21 cellular contexts compared by ENCODE assay signal in the genomic region with DNA sequence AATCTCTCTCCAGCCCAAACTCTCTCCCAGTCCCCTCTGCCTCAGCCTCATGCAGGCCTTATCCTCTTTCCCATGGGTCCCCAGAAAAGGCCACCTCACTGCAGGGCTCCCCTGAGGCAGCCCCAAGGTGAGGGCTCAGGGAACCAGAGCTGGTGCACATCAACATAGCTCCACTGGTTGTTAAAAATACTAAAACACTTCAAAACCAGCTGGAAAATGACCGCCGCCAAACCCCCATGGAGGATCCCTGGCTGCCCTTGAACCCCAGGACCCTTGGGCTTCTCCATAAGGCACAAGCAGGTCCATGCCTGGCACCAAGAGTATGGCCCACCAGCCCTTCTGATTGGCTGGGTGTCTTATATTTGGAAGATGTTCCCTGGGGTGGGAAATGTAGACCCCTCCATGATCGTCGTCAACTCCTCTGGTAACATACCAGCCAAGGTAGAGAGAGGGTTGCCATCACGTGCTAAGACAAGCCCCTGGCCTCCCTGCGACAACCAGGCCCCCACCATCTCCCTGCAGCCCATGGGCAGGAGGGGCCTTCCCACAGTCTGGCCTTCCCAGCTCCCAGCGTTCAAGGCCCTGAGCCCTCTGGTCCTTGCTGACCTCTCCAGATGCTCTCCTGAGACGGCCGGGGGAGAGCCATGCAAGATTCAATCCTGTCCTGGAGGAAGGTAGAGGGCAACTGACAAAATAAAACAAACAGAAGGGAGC.
DNase-seq lines count a peak whose midpoint lies in the region; ATAC-seq and TF ChIP-seq lines count a peak whose summit lies in the region.
"Had no signal": no experiment of that assay in that cellular context is flagged by ENCODE, and none has a peak within 500 bp of the region (broad histone marks: within the 10 kb centered on the region; RNA-seq: fewer than 3 reads in every experiment).

No MANE protein-coding gene starts in this region.

- H3K27me3 Mint-ChIP-seq in endodermal cell (ENCODE audit: insufficient read depth) (no peaks in the 10 kb centered on the region), neural crest cell (ENCODE audit: low read depth) (no peaks in the 10 kb centered on the region)

- H3K27ac Mint-ChIP-seq in endodermal cell (no peak overlapping the region), neural crest cell (ENCODE audit: unreplicated experiment) (peak overlapping the region; percentile 68)

- intact Hi-C loops in heart right ventricle (cut with DNase I) (no loop called here), spleen (cut with DNase I; ENCODE audit: low total_unique reads) (no loop called here)

- ATAC-seq in heart right ventricle: no peak
- ATAC-seq: Panc1 had no signal

- H3K4me1 ChIP-seq in right atrium auricular region (no peaks in the 10 kb centered on the region), heart right ventricle (no peaks in the 10 kb centered on the region), endodermal cell (ENCODE audit: control insufficient read depth, insufficient read depth, low read length) (peaks cover 4% of the 10 kb centered on the region), spleen (no peaks in the 10 kb centered on the region)

- 70 to 78% methylated on average over 9 of the region's 9 CpGs for WGBS in heart right ventricle, 2 donors
- WGBS in endodermal cell (ENCODE audit: insufficient coverage in 1 of 2, insufficient read length in 1 of 2), 2 experiments: 86 to 88% methylated on average over 6 to 9 of the region's 9 CpGs
- 72 to 94% (median 78%) methylated on average over 6 to 9 of the region's 9 CpGs for WGBS in spleen, 5 donors

- H3K27ac ChIP-seq in right atrium auricular region: no peak overlapping the region
- H3K27ac ChIP-seq in heart right ventricle: no peak overlapping the region
- no peak overlapping the region for H3K27ac ChIP-seq in endodermal cell (ENCODE audit: low read depth, low read length)
- H3K27ac ChIP-seq in spleen: no peak overlapping the region
- H3K27ac ChIP-seq: GM23248, HL-60, RWPE1 had no signal

- H3K4me1 Mint-ChIP-seq in endodermal cell: peaks cover 30% of the 10 kb centered on the region
- peaks cover 86% of the 10 kb centered on the region for H3K4me1 Mint-ChIP-seq in neural crest cell

- H3K36me3 ChIP-seq in right atrium auricular region (no peaks in the 10 kb centered on the region), heart right ventricle (no peaks in the 10 kb centered on the region), endodermal cell (ENCODE audit: control insufficient read depth, insufficient read depth, low read length) (no peaks in the 10 kb centered on the region), spleen (no peaks in the 10 kb centered on the region)

- H3K9me3 Mint-ChIP-seq in endodermal cell (no peaks in the 10 kb centered on the region), neural crest cell (no peaks in the 10 kb centered on the region)
- H3K9me3 Mint-ChIP-seq: H9 had no signal

- no peak overlapping the region for H3K4me3 Mint-ChIP-seq in endodermal cell
- H3K4me3 Mint-ChIP-seq in neural crest cell: peak overlapping the region; percentile 23
- H3K4me3 Mint-ChIP-seq: H9 had no signal

- TF ChIP-seq CTCF in right atrium auricular region (IDR thresholded peaks at IDR 0.05) (no peak), heart right ventricle (IDR thresholded peaks at IDR 0.05) (no peak), endodermal cell (conservative IDR thresholded peaks at IDR 0.05) (no peak), neural crest cell (conservative IDR thresholded peaks at IDR 0.05) (no peak), spleen (IDR thresholded peaks at IDR 0.05 in 8 of 11, conservative IDR thresholded peaks at IDR 0.05 in 3 of 11) (no peak)

- peak; percentile 47 for DNase-seq in right atrium auricular region (ENCODE audit: low spot score)
- DNase-seq in heart right ventricle: no peak
- DNase-seq in endodermal cell: peak; percentile 38
- no peak for DNase-seq in neural crest cell (ENCODE audit: low read depth, low spot score)
- DNase-seq in spleen: peak; percentile 41
- no peak for DNase-seq in middle frontal gyrus (ENCODE audit: extremely low spot score, low spot score)
- DNase-seq in activated CD4-positive, alpha-beta T cell treated with anti-CD3 and anti-CD28 coated beads for 48 hours: no peak
- no peak for DNase-seq in epidermal melanocyte (ENCODE audit: insufficient read length, low spot score)
- DNase-seq: Calu3, GM23248, H9, NCI-H1048, NCI-H1694, NCI-H2029 treated with DMSO at 0.1 percent for 48 hours, NCI-H226, NCI-H510A, NCI-H69, SHP77 had no signal

- H3K4me3 ChIP-seq in right atrium auricular region (no peak overlapping the region), heart right ventricle (no peak overlapping the region), endodermal cell (ENCODE audit: low read length) (no peak overlapping the region), spleen (no peak overlapping the region)
- H3K4me3 ChIP-seq: GM23248 had no signal

- TF ChIP-seq POLR2A in spleen (IDR thresholded peaks at IDR 0.05): no peak

- H3K9ac ChIP-seq in endodermal cell (ENCODE audit: extremely low read depth, low read length, poor library complexity, severe bottlenecking): no peak overlapping the region
- H3K9ac ChIP-seq: GM23248 had no signal

- H3K36me3 Mint-ChIP-seq in endodermal cell (ENCODE audit: low read depth) (no peaks in the 10 kb centered on the region), neural crest cell (ENCODE audit: low read depth) (no peaks in the 10 kb centered on the region)

- H3K9me3 ChIP-seq in right atrium auricular region (no peaks in the 10 kb centered on the region), heart right ventricle (no peaks in the 10 kb centered on the region), endodermal cell (ENCODE audit: control insufficient read depth, low read length) (no peaks in the 10 kb centered on the region), spleen (no peaks in the 10 kb centered on the region)

- H3K27me3 ChIP-seq in right atrium auricular region: no peaks in the 10 kb centered on the region
- H3K27me3 ChIP-seq in heart right ventricle: peaks cover 0 to 96% (median 80%) of the 10 kb centered on the region in 7 donors
- H3K27me3 ChIP-seq in endodermal cell (ENCODE audit: control insufficient read depth, insufficient read depth, low read length, poor library complexity, severe bottlenecking): no peaks in the 10 kb centered on the region
- H3K27me3 ChIP-seq in spleen (replicated peaks in 1 of 7): peaks cover 0 to 83% (median 15%) of the 10 kb centered on the region in 7 donors

Comparison
In these comparisons a context has a peak if more than half of its experiments do, and no peak if none do; other contexts are left out.
1. DNase-seq: peak in right atrium auricular region (single experiment), endodermal cell (single experiment) and spleen (single experiment); none in heart right ventricle (0 of 2), neural crest cell (single experiment), middle frontal gyrus (single experiment), activated CD4-positive, alpha-beta T cell treated with anti-CD3 and anti-CD28 coated beads for 48 hours (single experiment) and epidermal melanocyte (single experiment).